ENCODE assay signal across 8 cellular contexts in genomic region chr1:16237343-16237830, GRCh38. TPM values are rescaled to one million over a fixed set of nuclear protein-coding genes. Genes with fewer than 3 reads are reported as not detected.
DNase-seq lines count a peak whose midpoint lies in the region; ATAC-seq lines count a peak whose summit lies in the region.

No MANE protein-coding gene starts in this region.

- peak overlapping the region; percentile 89 for H3K4me3 Mint-ChIP-seq in central memory CD8-positive, alpha-beta T cell

- H3K36me3 ChIP-seq in HUES64 (ENCODE audit: insufficient read depth, low read length) = no peaks in the 10 kb centered on the region
- H3K36me3 ChIP-seq in muscle layer of duodenum (ENCODE audit: control insufficient read depth in 1 of 2, insufficient read depth in 2 of 2, low read length in 2 of 2) = peaks cover 4% of the 10 kb centered on the region in 2 donors

- H3K27ac ChIP-seq in HUES64 (ENCODE audit: low read depth, low read length) (0 out of 2 replicates have a peak overlapping the region, but pooled peaks have one; percentile 2), muscle layer of duodenum (ENCODE audit: low read length) (peak overlapping the region; percentile 58)

- H3K9me3 ChIP-seq in HUES64 (ENCODE audit: insufficient read depth, low read depth, low read length) (no peaks in the 10 kb centered on the region), muscle layer of duodenum (ENCODE audit: control insufficient read depth in 1 of 2, low read length in 2 of 2) (no peaks in the 10 kb centered on the region)

- DNase-seq in AG20443 (ENCODE audit: low spot score) (peak; percentile 38), DMS79 treated with DMSO at 0.1 percent for 48 hours (lab: John Stamatoyannopoulos, UW) (no peak), C1 segment of cervical spinal cord (lab: John Stamatoyannopoulos, UW) (no peak), SW480 (ENCODE audit: low spot score) (no peak)
- DNase-seq in central memory CD8-positive, alpha-beta T cell (ENCODE audit: low spot score in 2 of 2) = no peak

- H3K27me3 Mint-ChIP-seq in central memory CD8-positive, alpha-beta T cell = no peaks in the 10 kb centered on the region

- H3K9me3 Mint-ChIP-seq in central memory CD8-positive, alpha-beta T cell = no peaks in the 10 kb centered on the region

- WGBS in HUES64 = 50% methylated on average over 4 of the region's 6 CpGs

- H3K4me3 ChIP-seq in HUES64 (ENCODE audit: low read length) = peak overlapping the region; percentile 75
- H3K4me3 ChIP-seq in muscle layer of duodenum (ENCODE audit: low read depth in 1 of 2, low read length in 2 of 2) = peak overlapping the region; percentile 68 to 79

- no peak for ATAC-seq in central memory CD8-positive, alpha-beta T cell (replicated peaks; ENCODE audit: extremely low read depth, poor library complexity, severe bottlenecking)
- no peak for ATAC-seq in HG03571 (IDR thresholded peaks at IDR 0.05; ENCODE audit: unreplicated experiment)

- peaks cover 22% of the 10 kb centered on the region for H3K36me3 Mint-ChIP-seq in central memory CD8-positive, alpha-beta T cell (ENCODE audit: insufficient read depth)

- H3K4me1 Mint-ChIP-seq in central memory CD8-positive, alpha-beta T cell = peaks cover 22% of the 10 kb centered on the region

- H3K27ac Mint-ChIP-seq in central memory CD8-positive, alpha-beta T cell (ENCODE audit: low read depth) = peak overlapping the region; percentile 94

- H3K27me3 ChIP-seq in HUES64 (ENCODE audit: insufficient read depth, low read length) (peaks cover 3% of the 10 kb centered on the region; the same call in 1 of the 2 replicates), muscle layer of duodenum (ENCODE audit: low read depth, low read length) (no peaks in the 10 kb centered on the region)

- H3K9ac ChIP-seq in HUES64 (ENCODE audit: low read depth, low read length) = peak overlapping the region; percentile 65

- peaks cover 9% of the 10 kb centered on the region for H3K4me1 ChIP-seq in HUES64 (ENCODE audit: insufficient read depth, low read length)
- H3K4me1 ChIP-seq in muscle layer of duodenum (ENCODE audit: control insufficient read depth in 1 of 2, insufficient read depth in 2 of 2, low read length in 2 of 2) = peaks cover 8 to 17% of the 10 kb centered on the region in 2 donors

RNA-seq across cellular contexts. Expression of gene CPLANE2, which starts 0.4 kb away (rescaled TPM):
- 5.7 TPM for polyA plus RNA-seq in HUES64 (2013, experiment 1 of 2)
- 4.8 TPM for polyA plus RNA-seq in HUES64 (2013, experiment 2 of 2)

RNA-seq across cellular contexts. Expression of gene ARHGEF19, which starts 24.9 kb away (rescaled TPM):
- 12.8 TPM for polyA plus RNA-seq in HUES64 (2013, experiment 1 of 2)
- polyA plus RNA-seq in HUES64 (2013, experiment 2 of 2) = 15.7 TPM
